1 cellular context compared by ENCODE assay signal in genomic region chr9:91419222-91420191, GRCh38.
TF ChIP-seq lines count a peak whose summit lies in the region.

No MANE protein-coding gene starts in this region.

TF ChIP-seq in K562, 482 proteins besides CTCF, POLR2A, EP300 and RAD21 (continued from another document and continues in another):
- TF ChIP-seq KDM2B (CRISPR knock-in tag; IDR thresholded peaks at IDR 0.05) (no peak), NRF1 (conservative IDR thresholded peaks at IDR 0.05 in 1 of 2, IDR thresholded peaks at IDR 0.05 in 1 of 2) (peak; percentile 26 to 45; a peak in 1 of 4 replicates), KLF1 (tag; IDR thresholded peaks at IDR 0.05) (no peak), ZNF280B (CRISPR knock-in tag; IDR thresholded peaks at IDR 0.05) (no peak), HNRNPK (IDR thresholded peaks at IDR 0.05; ENCODE audit: low read depth, low read length, poor library complexity, severe bottlenecking) (no peak), HDGF (IDR thresholded peaks at IDR 0.05) (no peak), SMC3 (conservative IDR thresholded peaks at IDR 0.05; ENCODE audit: insufficient read depth, low read depth, low read length) (no peak), CHD4 (IDR thresholded peaks at IDR 0.05; ENCODE audit: insufficient read depth, insufficient replicate concordance, low read depth, low read length, poor library complexity, severe bottlenecking) (no peak), SIX5 (IDR thresholded peaks at IDR 0.05; ENCODE audit: borderline replicate concordance in 1 of 2, insufficient read depth in 1 of 2, low read depth in 1 of 2, low read length in 2 of 2) (no peak), ZBTB8A (IDR thresholded peaks at IDR 0.05; ENCODE audit: partially characterized antibody) (no peak), ZNF121 (CRISPR knock-in tag; conservative IDR thresholded peaks at IDR 0.05) (no peak), ZC3H8 (IDR thresholded peaks at IDR 0.05) (no peak), BACH1 (tag; IDR thresholded peaks at IDR 0.05) (no peak), FOXK2 (conservative IDR thresholded peaks at IDR 0.05 in 1 of 2, IDR thresholded peaks at IDR 0.05 in 1 of 2; ENCODE audit: low read depth in 2 of 2) (no peak), SMARCE1 (IDR thresholded peaks at IDR 0.05) (peak; percentile 83), ZNF232 (CRISPR knock-in tag; IDR thresholded peaks at IDR 0.05) (no peak), NFXL1 (CRISPR knock-in tag; IDR thresholded peaks at IDR 0.05) (no peak), JUNB (CRISPR knock-in tag; conservative IDR thresholded peaks at IDR 0.05) (no peak), E2F1 (CRISPR knock-in tag; IDR thresholded peaks at IDR 0.05) (no peak), MLLT1 (IDR thresholded peaks at IDR 0.05) (no peak; a peak in 1 of 4 replicates), TFAM (CRISPR knock-in tag; conservative IDR thresholded peaks at IDR 0.05) (no peak), ZHX1 (conservative IDR thresholded peaks at IDR 0.05; ENCODE audit: low read length) (no peak), TAF15 (IDR thresholded peaks at IDR 0.05; ENCODE audit: low read depth, low read length) (no peak), CGGBP1 (CRISPR knock-in tag; IDR thresholded peaks at IDR 0.05) (no peak), SIN3A (IDR thresholded peaks at IDR 0.05; ENCODE audit: borderline replicate concordance in 2 of 2, control insufficient read depth in 1 of 2, low read depth in 2 of 2, low read length in 2 of 2) (no peak), GABPB1 (CRISPR knock-in tag; IDR thresholded peaks at IDR 0.05) (no peak; the same call in 1 of the 2 replicates), REST (CRISPR knock-in tag; IDR thresholded peaks at IDR 0.05; ENCODE audit: low read depth) (no peak), CEBPB (tag; IDR thresholded peaks at IDR 0.05) (peak; percentile 99), E2F8 (IDR thresholded peaks at IDR 0.05; ENCODE audit: low read depth, partially characterized antibody) (no peak), ZNF644 (tag; IDR thresholded peaks at IDR 0.05; ENCODE audit: low read depth) (no peak), ZNF143 (CRISPR knock-in tag; IDR thresholded peaks at IDR 0.05) (no peak), NFE2L1 (tag; IDR thresholded peaks at IDR 0.05; ENCODE audit: borderline replicate concordance, low read depth) (no peak), CCAR2 (IDR thresholded peaks at IDR 0.05; ENCODE audit: low read depth, low read length) (no peak), MEF2A (IDR thresholded peaks at IDR 0.05; ENCODE audit: control insufficient read depth, low read depth, low read length) (no peak), CCNT2 (IDR thresholded peaks at IDR 0.05; ENCODE audit: borderline replicate concordance, extremely low read depth, insufficient read length, low read depth, low read length) (no peak), LARP7 (IDR thresholded peaks at IDR 0.05) (no peak), HNRNPLL (IDR thresholded peaks at IDR 0.05; ENCODE audit: low read depth, low read length, poor library complexity, severe bottlenecking) (no peak), RREB1 (CRISPR knock-in tag; IDR thresholded peaks at IDR 0.05) (no peak), RB1 (IDR thresholded peaks at IDR 0.05; ENCODE audit: low read depth) (no peak), MAFG (tag; conservative IDR thresholded peaks at IDR 0.05) (no peak), ZNF384 (IDR thresholded peaks at IDR 0.05; ENCODE audit: low read depth, low read length) (no peak), PML (IDR thresholded peaks at IDR 0.05; ENCODE audit: low read length) (no peak), ZNF324 (CRISPR knock-in tag; IDR thresholded peaks at IDR 0.05) (no peak)
